Comparison of ENCODE assay signal across 8 cellular contexts in the genomic region with DNA sequence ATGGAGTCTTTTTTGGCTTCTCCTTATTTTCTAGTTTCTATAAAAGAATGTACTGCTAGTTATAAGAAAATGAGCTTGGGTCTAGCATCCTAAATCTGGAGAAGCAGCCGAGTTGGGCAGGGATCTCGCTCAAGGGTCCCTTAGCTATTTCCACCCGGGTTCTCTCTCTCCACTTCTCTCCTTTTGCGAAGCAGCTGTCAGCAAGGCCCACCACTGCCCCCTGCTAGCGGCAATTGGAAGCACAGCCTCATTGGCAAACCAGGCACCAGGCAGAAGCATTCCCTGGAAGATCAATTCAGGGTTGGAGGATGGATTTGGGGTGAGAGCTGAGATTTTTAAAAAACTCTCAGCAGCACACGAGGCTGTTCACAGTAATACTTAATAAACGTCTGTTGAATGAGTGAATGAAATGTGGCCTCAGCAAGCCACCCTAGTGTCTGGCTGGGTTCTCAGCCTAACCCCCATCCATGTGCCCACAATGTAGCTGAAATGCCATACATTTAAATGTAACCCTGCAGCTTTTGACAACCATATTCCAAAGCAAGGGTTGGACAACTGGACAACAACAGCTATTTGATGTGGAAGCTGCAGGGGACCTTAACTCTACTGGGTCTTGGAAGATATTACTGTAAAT. TPM values are rescaled to one million over a fixed set of nuclear protein-coding genes. Genes with fewer than 3 reads are reported as not detected.
A peak's percentile ranks its signal among the peaks of the same experiment; 100 is the strongest.
DNase-seq lines count a peak whose midpoint lies in the region; ATAC-seq and TF ChIP-seq lines count a peak whose summit lies in the region.

No MANE protein-coding gene starts in this region.

- no peaks in the 10 kb centered on the region for H3K4me1 ChIP-seq in endodermal cell (ENCODE audit: control insufficient read depth, insufficient read depth, low read length)

- DNase-seq in ELR (ENCODE audit: low read depth) (peak; percentile 78), NOMO-1 (lab: John Stamatoyannopoulos, UW; ENCODE audit: unreplicated experiment in 2 of 2) (peak; percentile 56 to 58), endodermal cell (peak; percentile 95), midbrain (lab: John Stamatoyannopoulos, UW) (peak; percentile 74)
- peak; percentile 48 to 54 for DNase-seq in activated CD8-positive, alpha-beta memory T cell treated with anti-CD3 and anti-CD28 coated beads for 4 hours (ENCODE audit: low read depth in 2 of 2)
- DNase-seq in stimulated activated CD8-positive, alpha-beta memory T cell treated with anti-CD3 and anti-CD28 coated beads, Interleukin-4, amount 100 ng/mL, for 4 hours (ENCODE audit: low read depth in 2 of 2, low spot score in 1 of 2), result peak; percentile 47 to 58

- no peaks in the 10 kb centered on the region for H3K27me3 ChIP-seq in endodermal cell (ENCODE audit: control insufficient read depth, insufficient read depth, low read length, poor library complexity, severe bottlenecking)

- TF ChIP-seq CTCF in endodermal cell (conservative IDR thresholded peaks at IDR 0.05), result peak; percentile 96

- no peak overlapping the region for H3K9ac ChIP-seq in endodermal cell (ENCODE audit: extremely low read depth, low read length, poor library complexity, severe bottlenecking)

- H3K27ac Mint-ChIP-seq in endodermal cell, result no peak overlapping the region

- H3K4me3 Mint-ChIP-seq in endodermal cell, result no peak overlapping the region

- ATAC-seq in HG03039 (IDR thresholded peaks at IDR 0.05; ENCODE audit: unreplicated experiment) (peak; percentile 40), GM19324 (IDR thresholded peaks at IDR 0.05; ENCODE audit: low FRiP score, unreplicated experiment) (no peak)

- peaks cover 88% of the 10 kb centered on the region for H3K36me3 ChIP-seq in endodermal cell (ENCODE audit: control insufficient read depth, insufficient read depth, low read length)

- no peaks in the 10 kb centered on the region for H3K9me3 ChIP-seq in endodermal cell (ENCODE audit: control insufficient read depth, low read length)

- H3K9me3 Mint-ChIP-seq in endodermal cell, result no peaks in the 10 kb centered on the region

- H3K4me1 Mint-ChIP-seq in endodermal cell, result no peaks in the 10 kb centered on the region

- 13 to 24% methylated on average over 5 to 7 of the region's 7 CpGs for WGBS in endodermal cell (ENCODE audit: insufficient coverage in 1 of 2, insufficient read length in 1 of 2), 2 experiments

- no peaks in the 10 kb centered on the region for H3K27me3 Mint-ChIP-seq in endodermal cell (ENCODE audit: insufficient read depth)

- no peak overlapping the region for H3K4me3 ChIP-seq in endodermal cell (ENCODE audit: low read length)

- H3K36me3 Mint-ChIP-seq in endodermal cell (ENCODE audit: low read depth), result peaks cover 53% of the 10 kb centered on the region

- no peak overlapping the region for H3K27ac ChIP-seq in endodermal cell (ENCODE audit: low read depth, low read length)

RNA-seq across cellular contexts. Expression of a gene that starts 34.6 kb away (rescaled TPM):
- total RNA-seq in endodermal cell, result 10 to 100 TPM; 51.3 to 52.2 TPM
- polyA plus RNA-seq in endodermal cell (2013, experiment 1 of 2), result 33.0 TPM
- 31.1 TPM for polyA plus RNA-seq in endodermal cell (2013, experiment 2 of 2)

RNA-seq across cellular contexts. Expression of a gene that starts 42.2 kb away (rescaled TPM):
- total RNA-seq in endodermal cell, result 100 to 1,000 TPM; 204 to 235 TPM
- 167 TPM for polyA plus RNA-seq in endodermal cell (2013, experiment 1 of 2)
- polyA plus RNA-seq in endodermal cell (2013, experiment 2 of 2), result 184 TPM
